Comparison of ENCODE assay signal across 30 cellular contexts in the genomic region with DNA sequence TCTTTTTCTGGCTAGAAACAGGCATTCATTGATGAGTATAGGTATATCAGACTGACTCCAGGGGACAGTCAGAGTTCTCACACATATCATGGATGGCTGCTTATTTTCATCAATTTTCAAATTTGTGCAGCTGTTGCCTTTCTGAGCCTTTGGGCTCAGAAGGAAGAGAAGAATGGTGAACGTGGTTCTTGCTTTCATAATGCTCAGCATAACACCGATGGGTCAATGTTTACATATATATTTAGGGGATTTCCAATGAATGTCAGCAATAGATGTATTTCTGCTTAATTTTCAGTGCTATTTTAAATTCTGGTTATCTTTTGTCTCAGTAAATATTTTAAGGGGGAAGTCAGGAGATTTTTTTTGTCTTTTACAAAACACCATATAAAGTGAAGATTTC.
"Had no signal": no experiment of that assay in that cellular context is flagged by ENCODE, and none has a peak within 500 bp of the region (broad histone marks: within the 10 kb centered on the region; RNA-seq: fewer than 3 reads in every experiment).

No MANE protein-coding gene starts in this region.

- H3K27me3 ChIP-seq: colonic mucosa, SJCRH30 had no signal

- H3K27me3 Mint-ChIP-seq: activated B cell treated with CpG ODN at 0.5 μM for 24 hours; activated CD4-positive, alpha-beta memory T cell treated with anti-CD3 and anti-CD28 coated beads for 36 hours; activated naive CD4-positive, alpha-beta T cell treated with anti-CD3 and anti-CD28 coated beads, Interleukin-2, amount 10 ng/mL, durations not matched to agents 7 days and 5 days; activated naive CD8-positive, alpha-beta T cell; activated naive CD8-positive, alpha-beta T cell treated with anti-CD3 and anti-CD28 coated beads, Interleukin-2, amount 50 U/mL, for 24 hours; brain had no signal

- H3K27ac ChIP-seq: colonic mucosa, SJCRH30, SK-N-MC, VCaP had no signal

- DNase-seq: activated B cell treated with CpG ODN at 0.5 μM for 24 hours; activated CD4-positive, alpha-beta memory T cell treated with anti-CD3 and anti-CD28 coated beads for 36 hours; activated CD4-positive, alpha-beta T cell treated with anti-CD3 and anti-CD28 coated beads for 4 hours; activated CD4-positive, alpha-beta T cell treated with anti-CD3 and anti-CD28 coated beads, Interleukin-2, amount 50 U/mL, for 1 hour; activated CD4-positive, CD25-positive, alpha-beta regulatory T cell treated with anti-CD3 and anti-CD28 coated beads, Interleukin-2, amount 50 U/mL, for 72 hours; activated CD8-positive, alpha-beta memory T cell treated with anti-CD3 and anti-CD28 coated beads, Interleukin-2, amount 50 U/mL, for 48 hours; activated effector memory CD4-positive, alpha-beta T cell treated with Interleukin-2 at 50 U/mL for 16 hours; activated naive CD4-positive, alpha-beta T cell treated with anti-CD3 and anti-CD28 coated beads, Interleukin-2, amount 10 ng/mL, durations not matched to agents 7 days and 5 days; activated naive CD8-positive, alpha-beta T cell treated with anti-CD3 and anti-CD28 coated beads, Interleukin-2, amount 50 U/mL, for 24 hours; activated T-cell treated with anti-CD3 and anti-CD28 coated beads, Interleukin-2, amount 50 U/mL, for 48 hours; anterior cingulate cortex; central memory CD4-positive, alpha-beta T cell; colonic mucosa; NCI-H1105 treated with DMSO at 0.1 percent for 48 hours; NCI-H1436; NCI-H1694; NCI-H1930; NCI-H345; NCI-H524 treated with DMSO at 0.1 percent for 48 hours; NK-92 treated with Interleukin-12 subunit alpha and Interleukin-12 subunit beta, amount 100 ng/mL, for 24 hours; SHP77; SW 1271; T-helper 1 cell; T-helper 2 cell; T-helper 9 cell had no signal

- H3K4me1 Mint-ChIP-seq: activated B cell treated with CpG ODN at 0.5 μM for 24 hours; activated naive CD4-positive, alpha-beta T cell treated with anti-CD3 and anti-CD28 coated beads, Interleukin-2, amount 10 ng/mL, durations not matched to agents 7 days and 5 days; activated naive CD8-positive, alpha-beta T cell treated with anti-CD3 and anti-CD28 coated beads, Interleukin-2, amount 50 U/mL, for 24 hours; brain had no signal

- H3K36me3 Mint-ChIP-seq: activated CD4-positive, alpha-beta memory T cell treated with anti-CD3 and anti-CD28 coated beads for 36 hours; activated naive CD4-positive, alpha-beta T cell treated with anti-CD3 and anti-CD28 coated beads, Interleukin-2, amount 10 ng/mL, durations not matched to agents 7 days and 5 days; brain had no signal

- H3K4me1 ChIP-seq: colonic mucosa had no signal

- ATAC-seq: activated naive CD8-positive, alpha-beta T cell treated with anti-CD3 and anti-CD28 coated beads, Interleukin-2, amount 50 U/mL, for 24 hours had no signal

- H3K9me3 ChIP-seq: colonic mucosa, SJCRH30 had no signal

- H3K36me3 ChIP-seq: colonic mucosa, SJCRH30 had no signal

- H3K4me3 Mint-ChIP-seq: activated B cell treated with CpG ODN at 0.5 μM for 24 hours; activated CD4-positive, alpha-beta memory T cell treated with anti-CD3 and anti-CD28 coated beads for 36 hours; activated naive CD4-positive, alpha-beta T cell treated with anti-CD3 and anti-CD28 coated beads, Interleukin-2, amount 10 ng/mL, durations not matched to agents 7 days and 5 days; activated naive CD8-positive, alpha-beta T cell; activated naive CD8-positive, alpha-beta T cell treated with anti-CD3 and anti-CD28 coated beads, Interleukin-2, amount 50 U/mL, for 24 hours; brain had no signal

- H3K27ac Mint-ChIP-seq: activated B cell treated with CpG ODN at 0.5 μM for 24 hours; activated CD4-positive, alpha-beta memory T cell treated with anti-CD3 and anti-CD28 coated beads for 36 hours; activated naive CD4-positive, alpha-beta T cell treated with anti-CD3 and anti-CD28 coated beads, Interleukin-2, amount 10 ng/mL, durations not matched to agents 7 days and 5 days; activated naive CD8-positive, alpha-beta T cell; activated naive CD8-positive, alpha-beta T cell treated with anti-CD3 and anti-CD28 coated beads, Interleukin-2, amount 50 U/mL, for 24 hours; brain had no signal

- H3K4me3 ChIP-seq: colonic mucosa, SJCRH30, SK-N-MC had no signal
